11 cellular contexts compared by ENCODE assay signal in genomic region chr9:104494808-104495207, GRCh38. TPM values are rescaled to one million over a fixed set of nuclear protein-coding genes. Genes with fewer than 3 reads are reported as not detected.
DNase-seq lines count a peak whose midpoint lies in the region; ATAC-seq, FAIRE-seq and TF ChIP-seq lines count a peak whose summit lies in the region.
"Had no signal": no experiment of that assay in that cellular context is flagged by ENCODE, and none has a peak within 500 bp of the region (broad histone marks: within the 10 kb centered on the region; RNA-seq: fewer than 3 reads in every experiment).

No MANE protein-coding gene starts in this region.

- H3K27me3 ChIP-seq in kidney epithelial cell (ENCODE audit: control insufficient read depth, insufficient read depth, low read length) (no peaks in the 10 kb centered on the region), pancreas (no peaks in the 10 kb centered on the region)

- no peaks in the 10 kb centered on the region for H3K4me1 ChIP-seq in pancreas

- no peaks in the 10 kb centered on the region for H3K36me3 ChIP-seq in kidney epithelial cell (ENCODE audit: control insufficient read depth, insufficient read depth, low read length)
- H3K36me3 ChIP-seq in pancreas: no peaks in the 10 kb centered on the region
- H3K36me3 ChIP-seq: thoracic aorta had no signal

- TF ChIP-seq CTCF in GM12864 (IDR thresholded peaks at IDR 0.05; ENCODE audit: low read depth, low read length, missing control alignments) (peak; percentile 27), LNCaP clone FGC (IDR thresholded peaks at IDR 0.05; ENCODE audit: control insufficient read depth, extremely low read depth, insufficient read depth) (peak; percentile 43), kidney epithelial cell (IDR thresholded peaks at IDR 0.05; ENCODE audit: insufficient read depth, low read length, poor library complexity, severe bottlenecking) (peak; percentile 25), pancreas (IDR thresholded peaks at IDR 0.05) (no peak)

- intact Hi-C loops in pancreas (cut with DNase I): no loop called here

- ATAC-seq in SK-N-SH treated with all-trans-retinoic acid at 6 μM for 48 hours: peak; percentile 47; the same call in 2 of the 3 replicates
- no peak for ATAC-seq in HG03280 (IDR thresholded peaks at IDR 0.05; ENCODE audit: unreplicated experiment)
- no peak for ATAC-seq in pancreas

- H3K4me3 ChIP-seq in GM12864 (ENCODE audit: low read depth, low read length) (no peak overlapping the region), LNCaP clone FGC (ENCODE audit: low read depth, low read length) (no peak overlapping the region), kidney epithelial cell (ENCODE audit: low read depth, low read length) (no peak overlapping the region), pancreas (no peak overlapping the region)
- H3K4me3 ChIP-seq: thoracic aorta had no signal

- FAIRE-seq in pancreas (lab: Jason Lieb, UNC): no peak

- WGBS in pancreas, 2 donors: 54 to 57% methylated on average over 3 of the region's 3 CpGs

- DNase-seq in GM12864 (ENCODE audit: low read depth): no peak
- no peak for DNase-seq in LNCaP clone FGC (ENCODE audit: low read depth)
- no peak for DNase-seq in kidney epithelial cell (ENCODE audit: low read depth)
- DNase-seq in NCI-H2029 (lab: John Stamatoyannopoulos, UW): no peak
- no peak for DNase-seq in substantia nigra (lab: John Stamatoyannopoulos, UW)
- DNase-seq in pancreas: no peak

- H3K27ac ChIP-seq in substantia nigra (ENCODE audit: low read depth, low read length, poor library complexity, severe bottlenecking) (no peak overlapping the region), pancreas (no peak overlapping the region)
- H3K27ac ChIP-seq: epithelial cell of prostate, thoracic aorta had no signal

- no peaks in the 10 kb centered on the region for H3K9me3 ChIP-seq in pancreas
- H3K9me3 ChIP-seq: thoracic aorta had no signal

TF ChIP-seq in SK-N-SH treated with all-trans-retinoic acid at 6 μM for 48 hours, 23 proteins besides CTCF, POLR2A, EP300 and RAD21:
- no peak for TF ChIP-seq ZFP3 (CRISPR knock-in tag; IDR thresholded peaks at IDR 0.05)
- no peak for TF ChIP-seq OSR1 (CRISPR knock-in tag; IDR thresholded peaks at IDR 0.05)
- TF ChIP-seq RARB (CRISPR knock-in tag; IDR thresholded peaks at IDR 0.05): no peak
- no peak for TF ChIP-seq ESRRG (CRISPR knock-in tag; IDR thresholded peaks at IDR 0.05)
- no peak for TF ChIP-seq BACH2 (CRISPR knock-in tag; IDR thresholded peaks at IDR 0.05; ENCODE audit: borderline replicate concordance)
- TF ChIP-seq ISL1 (CRISPR knock-in tag; IDR thresholded peaks at IDR 0.05): no peak
- no peak for TF ChIP-seq PATZ1 (CRISPR knock-in tag; IDR thresholded peaks at IDR 0.05; ENCODE audit: borderline replicate concordance)
- TF ChIP-seq ZFP30 (CRISPR knock-in tag; IDR thresholded peaks at IDR 0.05): no peak
- TF ChIP-seq SNAI2 (CRISPR knock-in tag; IDR thresholded peaks at IDR 0.05): no peak
- TF ChIP-seq POU6F1 (CRISPR knock-in tag; IDR thresholded peaks at IDR 0.05; ENCODE audit: borderline replicate concordance, low read depth): no peak
- TF ChIP-seq TCF4 (CRISPR knock-in tag; IDR thresholded peaks at IDR 0.05; ENCODE audit: borderline replicate concordance): no peak

RNA-seq across cellular contexts. Expression of gene OR13F1, which starts 9.3 kb away (rescaled TPM):
- total RNA-seq in kidney epithelial cell (not detected in 2 replicates), pancreas (not detected)
- polyA plus RNA-seq in pancreas: not detected
- total RNA-seq: activated T-helper 1 cell treated with anti-CD3 and anti-CD28 coated beads, Interleukin-12 subunit alpha, Interleukin-12 subunit beta, Interleukin-2, Interleukin-4 antibody, amounts not matched to agents 30 ng/mL and 10 ng/mL and 1 ng/mL, durations not matched to agents 14 hours and 24 hours and 36 hours; thoracic aorta had no signal

RNA-seq across cellular contexts. Expression of gene OR13C4, which starts 32.2 kb away (rescaled TPM):
- total RNA-seq in kidney epithelial cell: not detected in 2 replicates
- not detected for total RNA-seq in pancreas
- polyA plus RNA-seq in pancreas: not detected
- total RNA-seq: activated T-helper 1 cell treated with anti-CD3 and anti-CD28 coated beads, Interleukin-12 subunit alpha, Interleukin-12 subunit beta, Interleukin-2, Interleukin-4 antibody, amounts not matched to agents 30 ng/mL and 10 ng/mL and 1 ng/mL, durations not matched to agents 14 hours and 24 hours and 36 hours; thoracic aorta had no signal

RNA-seq across cellular contexts. Expression of gene OR13C3, which starts 41.8 kb away (rescaled TPM):
- not detected in 2 replicates for total RNA-seq in kidney epithelial cell
- total RNA-seq in pancreas: not detected
- not detected for polyA plus RNA-seq in pancreas
- total RNA-seq: activated T-helper 1 cell treated with anti-CD3 and anti-CD28 coated beads, Interleukin-12 subunit alpha, Interleukin-12 subunit beta, Interleukin-2, Interleukin-4 antibody, amounts not matched to agents 30 ng/mL and 10 ng/mL and 1 ng/mL, durations not matched to agents 14 hours and 24 hours and 36 hours; thoracic aorta had no signal

Comparison
In these comparisons a context has a peak if more than half of its experiments do, and no peak if none do; other contexts are left out.
1. CTCF ChIP-seq: peak in GM12864 (single experiment), LNCaP clone FGC (single experiment) and kidney epithelial cell (single experiment); none in pancreas (0 of 4).